9 cellular contexts compared by ENCODE assay signal in genomic region chrX:55057691-55058249, GRCh38. TPM values are rescaled to one million over a fixed set of nuclear protein-coding genes. Genes with fewer than 3 reads are reported as not detected.
DNase-seq lines count a peak whose midpoint lies in the region; ATAC-seq, FAIRE-seq and TF ChIP-seq lines count a peak whose summit lies in the region.
"Had no signal": no experiment of that assay in that cellular context is flagged by ENCODE, and none has a peak within 500 bp of the region (broad histone marks: within the 10 kb centered on the region; RNA-seq: fewer than 3 reads in every experiment).

No MANE protein-coding gene starts in this region.

- peaks cover under 1% of the 10 kb centered on the region for H3K27me3 Mint-ChIP-seq in activated T-helper 1 cell treated with anti-CD3 and anti-CD28 coated beads, Interleukin-12 subunit alpha, Interleukin-12 subunit beta, Interleukin-2, Interleukin-4 antibody, amounts not matched to agents 30 ng/mL and 10 ng/mL and 1 ng/mL, durations not matched to agents 14 hours and 24 hours and 36 hours (ENCODE audit: insufficient read depth)
- no peaks in the 10 kb centered on the region for H3K27me3 Mint-ChIP-seq in progenitor cell of endocrine pancreas

- H3K36me3 Mint-ChIP-seq in activated T-helper 1 cell treated with anti-CD3 and anti-CD28 coated beads, Interleukin-12 subunit alpha, Interleukin-12 subunit beta, Interleukin-2, Interleukin-4 antibody, amounts not matched to agents 30 ng/mL and 10 ng/mL and 1 ng/mL, durations not matched to agents 14 hours and 24 hours and 36 hours (ENCODE audit: low read depth): no peaks in the 10 kb centered on the region
- H3K36me3 Mint-ChIP-seq in progenitor cell of endocrine pancreas (ENCODE audit: insufficient read depth): no peaks in the 10 kb centered on the region

- TF ChIP-seq CTCF in progenitor cell of endocrine pancreas (IDR thresholded peaks at IDR 0.05; ENCODE audit: unreplicated experiment): peak; percentile 77

- H3K4me3 Mint-ChIP-seq in activated T-helper 1 cell treated with anti-CD3 and anti-CD28 coated beads, Interleukin-12 subunit alpha, Interleukin-12 subunit beta, Interleukin-2, Interleukin-4 antibody, amounts not matched to agents 30 ng/mL and 10 ng/mL and 1 ng/mL, durations not matched to agents 14 hours and 24 hours and 36 hours: peak overlapping the region; percentile 58
- H3K4me3 Mint-ChIP-seq in progenitor cell of endocrine pancreas (ENCODE audit: low read depth): no peak overlapping the region

- no peak overlapping the region for H3K27ac Mint-ChIP-seq in activated T-helper 1 cell treated with anti-CD3 and anti-CD28 coated beads, Interleukin-12 subunit alpha, Interleukin-12 subunit beta, Interleukin-2, Interleukin-4 antibody, amounts not matched to agents 30 ng/mL and 10 ng/mL and 1 ng/mL, durations not matched to agents 14 hours and 24 hours and 36 hours
- H3K27ac Mint-ChIP-seq in progenitor cell of endocrine pancreas: no peak overlapping the region

- peak; percentile 0 for DNase-seq in NCI-H187 treated with DMSO at 0.1 percent for 48 hours (lab: John Stamatoyannopoulos, UW)
- DNase-seq in NCI-H187 (lab: John Stamatoyannopoulos, UW): no peak
- DNase-seq in NCI-H2196 (lab: John Stamatoyannopoulos, UW; ENCODE audit: unreplicated experiment): peak; percentile 11
- peak; percentile 0 for DNase-seq in activated T-helper 1 cell treated with anti-CD3 and anti-CD28 coated beads, Interleukin-12 subunit alpha, Interleukin-12 subunit beta, Interleukin-2, Interleukin-4 antibody, amounts not matched to agents 30 ng/mL and 10 ng/mL and 1 ng/mL, durations not matched to agents 14 hours and 24 hours and 36 hours (ENCODE audit: low spot score)
- DNase-seq in frontal cortex (ENCODE audit: low spot score in 2 of 2): peak in 1 of 2 donors; percentile 9
- DNase-seq in progenitor cell of endocrine pancreas (ENCODE audit: low spot score, unreplicated experiment): no peak

- intact Hi-C loops in activated T-helper 1 cell treated with anti-CD3 and anti-CD28 coated beads, Interleukin-12 subunit alpha, Interleukin-12 subunit beta, Interleukin-2, Interleukin-4 antibody, amounts not matched to agents 30 ng/mL and 10 ng/mL and 1 ng/mL, durations not matched to agents 14 hours and 24 hours and 36 hours (cut with micrococcal nuclease): loop anchor here (1.0 to 10.0 kb wide), 7 partner anchors 59 to 1740 kb away; partner anchors contain the start of gene PHF8

- ATAC-seq in GM21576 (IDR thresholded peaks at IDR 0.05; ENCODE audit: unreplicated experiment): peak; percentile 64
- ATAC-seq in GM19328 (IDR thresholded peaks at IDR 0.05; ENCODE audit: unreplicated experiment): no peak

- peak; percentile 36 for FAIRE-seq in frontal cortex (lab: Jason Lieb, UNC)

- H3K9me3 Mint-ChIP-seq in activated T-helper 1 cell treated with anti-CD3 and anti-CD28 coated beads, Interleukin-12 subunit alpha, Interleukin-12 subunit beta, Interleukin-2, Interleukin-4 antibody, amounts not matched to agents 30 ng/mL and 10 ng/mL and 1 ng/mL, durations not matched to agents 14 hours and 24 hours and 36 hours: no peaks in the 10 kb centered on the region
- peaks cover 26% of the 10 kb centered on the region for H3K9me3 Mint-ChIP-seq in progenitor cell of endocrine pancreas (ENCODE audit: low read depth)

- peaks cover 12% of the 10 kb centered on the region for H3K4me1 Mint-ChIP-seq in activated T-helper 1 cell treated with anti-CD3 and anti-CD28 coated beads, Interleukin-12 subunit alpha, Interleukin-12 subunit beta, Interleukin-2, Interleukin-4 antibody, amounts not matched to agents 30 ng/mL and 10 ng/mL and 1 ng/mL, durations not matched to agents 14 hours and 24 hours and 36 hours (ENCODE audit: low read depth)
- H3K4me1 Mint-ChIP-seq in progenitor cell of endocrine pancreas (ENCODE audit: low read depth): peaks cover 3% of the 10 kb centered on the region

RNA-seq across cellular contexts. Expression of gene PAGE2B, which starts 17.1 kb away (rescaled TPM):
- not detected in 2 replicates for total RNA-seq in activated T-helper 1 cell treated with anti-CD3 and anti-CD28 coated beads, Interleukin-12 subunit alpha, Interleukin-12 subunit beta, Interleukin-2, Interleukin-4 antibody, amounts not matched to agents 30 ng/mL and 10 ng/mL and 1 ng/mL, durations not matched to agents 14 hours and 24 hours and 36 hours
- total RNA-seq in frontal cortex (not detected), progenitor cell of endocrine pancreas (not detected in 2 replicates)
- total RNA-seq: urinary bladder had no signal

RNA-seq across cellular contexts. Expression of gene ALAS2, which starts 27.0 kb away (rescaled TPM):
- not detected in 2 replicates for total RNA-seq in activated T-helper 1 cell treated with anti-CD3 and anti-CD28 coated beads, Interleukin-12 subunit alpha, Interleukin-12 subunit beta, Interleukin-2, Interleukin-4 antibody, amounts not matched to agents 30 ng/mL and 10 ng/mL and 1 ng/mL, durations not matched to agents 14 hours and 24 hours and 36 hours
- 50.1 TPM for total RNA-seq in frontal cortex
- not detected in 2 replicates for total RNA-seq in progenitor cell of endocrine pancreas

RNA-seq across cellular contexts. Expression of gene PAGE2, which starts 31.0 kb away (rescaled TPM):
- not detected in 2 replicates for total RNA-seq in activated T-helper 1 cell treated with anti-CD3 and anti-CD28 coated beads, Interleukin-12 subunit alpha, Interleukin-12 subunit beta, Interleukin-2, Interleukin-4 antibody, amounts not matched to agents 30 ng/mL and 10 ng/mL and 1 ng/mL, durations not matched to agents 14 hours and 24 hours and 36 hours
- total RNA-seq in frontal cortex: not detected
- total RNA-seq in progenitor cell of endocrine pancreas: not detected in 2 replicates
- total RNA-seq: urinary bladder had no signal

RNA-seq across cellular contexts. Expression of gene APEX2, which starts 57.6 kb away (rescaled TPM):
- 33.9 and 36.8 TPM in 2 replicates for total RNA-seq in activated T-helper 1 cell treated with anti-CD3 and anti-CD28 coated beads, Interleukin-12 subunit alpha, Interleukin-12 subunit beta, Interleukin-2, Interleukin-4 antibody, amounts not matched to agents 30 ng/mL and 10 ng/mL and 1 ng/mL, durations not matched to agents 14 hours and 24 hours and 36 hours
- total RNA-seq in frontal cortex (1.6 TPM), progenitor cell of endocrine pancreas (18.5 and 21.4 TPM in 2 replicates)

Comparison
In these comparisons a context has a peak if more than half of its experiments do, and no peak if none do; other contexts are left out.
1. DNase-seq: peak in NCI-H187 treated with DMSO at 0.1 percent for 48 hours (single experiment), NCI-H2196 (single experiment) and activated T-helper 1 cell treated with anti-CD3 and anti-CD28 coated beads, Interleukin-12 subunit alpha, Interleukin-12 subunit beta, Interleukin-2, Interleukin-4 antibody, amounts not matched to agents 30 ng/mL and 10 ng/mL and 1 ng/mL, durations not matched to agents 14 hours and 24 hours and 36 hours (single experiment); none in NCI-H187 (0 of 2) and progenitor cell of endocrine pancreas (single experiment).
2. RNA of gene ALAS2, which starts 27.0 kb away (total RNA-seq): 50.1 TPM in frontal cortex (single experiment); not detected in activated T-helper 1 cell treated with anti-CD3 and anti-CD28 coated beads, Interleukin-12 subunit alpha, Interleukin-12 subunit beta, Interleukin-2, Interleukin-4 antibody, amounts not matched to agents 30 ng/mL and 10 ng/mL and 1 ng/mL, durations not matched to agents 14 hours and 24 hours and 36 hours and not detected in progenitor cell of endocrine pancreas; every median in the first group is over 10 times any median in the second.